In genomic region chr4:113090954-113091353, GRCh38 we compare ENCODE assay signal across 10 cellular contexts. TPM values are rescaled to one million over a fixed set of nuclear protein-coding genes. Genes with fewer than 3 reads are reported as not detected.
"Had no signal": no experiment of that assay in that cellular context is flagged by ENCODE, and none has a peak within 500 bp of the region (broad histone marks: within the 10 kb centered on the region; RNA-seq: fewer than 3 reads in every experiment).

No MANE protein-coding gene starts in this region.

- FAIRE-seq: H1, H54, HepG2 had no signal

- DNase-seq: H9, HCEC 1CT, KBM-7 had no signal

- H3K27ac ChIP-seq: HL-60, KMS-11 had no signal

- H3K4me3 ChIP-seq: GM23338 had no signal

- H3K4me2 ChIP-seq: GM23338, KMS-11 had no signal

- ATAC-seq: GM23338, HepG2 had no signal

- H3K9ac ChIP-seq: KMS-11 had no signal

RNA-seq across cellular contexts. Expression of gene ANK2, which starts 41.5 kb away (rescaled TPM):
- polyA plus RNA-seq: IgD-negative memory B cell had no signal
